In genomic region chr18:22056962-22057361, GRCh38 we compare ENCODE assay signal across 16 cellular contexts.
"Had no signal": no experiment of that assay in that cellular context is flagged by ENCODE, and none has a peak within 500 bp of the region (broad histone marks: within the 10 kb centered on the region; RNA-seq: fewer than 3 reads in every experiment).

No MANE protein-coding gene starts in this region.

- H3K9me3 ChIP-seq: lower lobe of right lung, testis, upper lobe of left lung had no signal

- ATAC-seq: left ventricle myocardium superior; lower lobe of right lung; naive thymus-derived CD4-positive, alpha-beta T cell; sciatic nerve; stimulated activated memory B cell treated with anti-CD40 and anti-IgM and Interleukin-4, amounts not matched to agents 10 μg/mL and 1 μg/mL and 100 μg/mL, for 72 hours; stimulated activated naive CD8-positive, alpha-beta T cell treated with anti-CD3 and anti-CD28 coated beads, Interleukin-15, Interleukin-2, amounts not matched to agents 100 U/mL and 50 U/mL, for 24 hours had no signal

- DNase-seq: cortex of kidney; kidney; left ventricle myocardium superior; lower lobe of right lung; naive thymus-derived CD4-positive, alpha-beta T cell; stimulated activated CD4-positive, alpha-beta T cell treated with anti-CD3 and anti-CD28 coated beads, Interleukin-4, amount 100 ng/mL, for 4 hours; stimulated activated naive CD8-positive, alpha-beta T cell treated with anti-CD3 and anti-CD28 coated beads, Interleukin-15, Interleukin-2, amounts not matched to agents 100 U/mL and 50 U/mL, for 24 hours; substantia nigra; testis; tibial artery; upper lobe of left lung had no signal

- H3K4me2 ChIP-seq: neural progenitor cell had no signal

- H3K4me1 ChIP-seq: lower lobe of right lung, parathyroid adenoma, right atrium auricular region, tibial artery, upper lobe of left lung had no signal

- H3K4me3 ChIP-seq: lower lobe of right lung, neural progenitor cell, right atrium auricular region, testis, tibial artery, upper lobe of left lung had no signal

- H3K27ac ChIP-seq: lower lobe of right lung, neural progenitor cell, parathyroid adenoma, right atrium auricular region, tibial artery, upper lobe of left lung had no signal

- H3K36me3 ChIP-seq: lower lobe of right lung, neural progenitor cell, right atrium auricular region, tibial artery, upper lobe of left lung had no signal

- H3K79me2 ChIP-seq: parathyroid adenoma had no signal

- H2AFZ ChIP-seq: neural progenitor cell, parathyroid adenoma had no signal

- H3K9ac ChIP-seq: neural progenitor cell, parathyroid adenoma had no signal

- H3K27me3 ChIP-seq: neural progenitor cell, right atrium auricular region, testis, tibial artery, upper lobe of left lung had no signal
